In the genomic region with DNA sequence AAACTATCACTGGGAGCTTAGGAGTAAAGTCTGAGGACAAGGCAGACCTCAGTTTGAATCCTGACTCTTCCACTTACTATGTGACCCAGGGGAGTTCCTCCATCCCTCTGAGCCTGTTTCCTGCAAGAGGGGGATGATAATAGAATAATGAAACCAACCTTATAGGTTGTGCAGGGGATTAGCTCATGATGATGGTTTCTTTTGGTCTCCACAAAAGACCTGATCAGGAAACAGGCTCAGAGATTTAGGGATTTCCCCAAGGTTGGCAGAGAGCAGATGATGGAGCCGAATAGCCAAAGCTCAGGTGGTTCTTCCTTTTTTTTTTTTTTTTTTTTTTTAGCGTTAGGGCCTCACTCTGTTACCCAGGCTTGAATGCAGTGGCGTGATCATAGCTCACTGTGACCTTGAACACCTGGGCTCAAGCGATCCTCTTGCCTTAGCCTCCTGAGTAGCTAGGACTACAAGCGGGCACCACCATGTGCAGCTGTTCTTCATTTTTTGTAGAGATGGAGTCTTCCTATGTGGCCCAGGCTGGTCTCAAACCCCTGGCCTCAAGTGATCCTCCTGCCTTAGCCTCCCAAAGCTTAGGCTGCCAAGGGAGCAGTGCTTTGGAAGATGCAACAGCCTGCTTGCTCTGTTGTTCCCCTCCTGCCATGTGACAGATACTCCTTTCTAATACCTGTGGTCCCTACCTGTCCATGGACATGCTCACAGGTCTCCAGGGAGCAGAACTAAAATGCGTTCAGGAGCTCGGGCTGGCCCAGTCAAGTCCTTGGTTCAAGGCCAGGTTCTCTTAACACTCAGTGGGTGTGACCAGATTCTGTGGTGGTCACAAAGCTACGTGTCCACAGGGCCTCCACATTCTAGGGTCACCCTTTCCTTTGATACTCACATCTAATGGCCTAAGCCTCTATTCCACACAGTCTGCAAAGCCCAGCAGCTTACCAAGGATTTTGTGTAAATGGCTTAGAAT, we compare ENCODE assay signal across 26 cellular contexts. TPM values are rescaled to one million over a fixed set of nuclear protein-coding genes. Genes with fewer than 3 reads are reported as not detected.
DNase-seq lines count a peak whose midpoint lies in the region; ATAC-seq, FAIRE-seq and TF ChIP-seq lines count a peak whose summit lies in the region.
"Had no signal": no experiment of that assay in that cellular context is flagged by ENCODE, and none has a peak within 500 bp of the region (broad histone marks: within the 10 kb centered on the region; RNA-seq: fewer than 3 reads in every experiment).

No MANE protein-coding gene starts in this region.

- no peak overlapping the region for H3K4me2 ChIP-seq in HepG2 (ENCODE audit: low read depth, low read length)

- no peak for DNase-seq in activated CD4-positive, CD25-positive, alpha-beta regulatory T cell treated with anti-CD3 and anti-CD28 coated beads, Interleukin-2, amount 50 U/mL, for 72 hours
- DNase-seq in HepG2 (ENCODE audit: low spot score) (no peak), right lobe of liver (no peak), Right ventricle myocardium superior (no peak)
- peak in 1 of 10 donors; percentile 32 for DNase-seq in naive thymus-derived CD8-positive, alpha-beta T cell
- no peak for DNase-seq in stimulated activated CD4-positive, alpha-beta T cell treated with anti-CD3 and anti-CD28 coated beads, Interleukin-1b, Interleukin-23, amount 100 ng/mL, for 48 hours
- DNase-seq: activated B cell treated with CpG ODN at 0.5 μM for 24 hours; activated CD8-positive, alpha-beta memory T cell treated with anti-CD3 and anti-CD28 coated beads for 24 hours; C1 segment of cervical spinal cord; DND-41; erythroblast; GF-D8; glutamatergic neuron; NCI-H1417; NCI-H2029; NCI-H524 treated with DMSO at 0.1 percent for 48 hours; OCI-M1; pancreas; stimulated activated naive CD4-positive, alpha-beta T cell treated with Interleukin-2 at 50 U/mL for 16 hours had no signal

- POLR2A ChIA-PET in HepG2 (lab: Yijun Ruan, JAX), result interaction anchor here (1.2 to 1.5 kb wide), 2 partner anchors 15 to 23 kb away, joined by 4 to 5 read pairs; partner anchors contain the start of gene PATZ1
- POLR2A ChIA-PET in naive thymus-derived CD8-positive, alpha-beta T cell (lab: Charles Lee), result interaction anchor here (0.6 to 3.0 kb wide), 14 partner anchors 10 to 309 kb away, joined by 3 to 10 read pairs (median 4); partner anchors contain the start of genes PATZ1 and PIK3IP1

- peaks cover 0 to 60% (median 3%) of the 10 kb centered on the region in 3 donors for H3K36me3 Mint-ChIP-seq in naive thymus-derived CD8-positive, alpha-beta T cell

- FAIRE-seq in HepG2 (lab: Jason Lieb, UNC), result no peak
- FAIRE-seq: pancreas had no signal

- ATAC-seq in activated CD4-positive, CD25-positive, alpha-beta regulatory T cell treated with anti-CD3 and anti-CD28 coated beads, Interleukin-2, amount 50 U/mL, for 24 hours, result peak; percentile 27 to 58
- ATAC-seq in HepG2 (no peak), right lobe of liver (no peak), HG03280 (IDR thresholded peaks at IDR 0.05; ENCODE audit: unreplicated experiment) (no peak), Right ventricle myocardium superior (ENCODE audit: poor library complexity) (no peak)
- peak; percentile 46 to 57 for ATAC-seq in naive thymus-derived CD8-positive, alpha-beta T cell
- ATAC-seq: HCT116, pancreas had no signal

- H3K27me3 Mint-ChIP-seq in naive thymus-derived CD8-positive, alpha-beta T cell, result no peaks in the 10 kb centered on the region
- H3K27me3 Mint-ChIP-seq: activated B cell treated with CpG ODN at 0.5 μM for 24 hours; central memory CD8-positive, alpha-beta T cell had no signal

- H3K4me1 ChIP-seq in HepG2 (ENCODE audit: insufficient read depth, low read length), result no peaks in the 10 kb centered on the region
- no peaks in the 10 kb centered on the region for H3K4me1 ChIP-seq in right lobe of liver
- H3K4me1 ChIP-seq: pancreas had no signal

- H3K9ac ChIP-seq in HepG2 (ENCODE audit: insufficient read depth, low read depth, low read length), result no peak overlapping the region

- TF ChIP-seq CTCF in HepG2 (CRISPR knock-in tag; IDR thresholded peaks at IDR 0.05), result no peak
- no peak for TF ChIP-seq CTCF in right lobe of liver (IDR thresholded peaks at IDR 0.05)

- no TSS peak for BruUV-seq in HepG2 (replicated peaks; lab: Mats Ljungman, UMichigan)

- H3K79me2 ChIP-seq in HepG2 (ENCODE audit: insufficient read depth, low read length), result no peaks in the 10 kb centered on the region

- H3K27ac ChIP-seq in HepG2 (ENCODE audit: extremely low read length, insufficient read depth, low read length) (no peak overlapping the region), right lobe of liver (no peak overlapping the region)
- H3K27ac ChIP-seq: 22Rv1, pancreas, skin epidermis had no signal

- H3K36me3 ChIP-seq in HepG2 (replicated peaks in 1 of 2; ENCODE audit: control insufficient read depth in 1 of 2, insufficient read depth in 2 of 2, low read length in 2 of 2) (peaks cover 24 to 44% of the 10 kb centered on the region in 2 experiments), right lobe of liver (peaks cover 0 to 26% (median 2%) of the 10 kb centered on the region in 4 donors)

- no peaks in the 10 kb centered on the region for H4K20me1 ChIP-seq in HepG2 (ENCODE audit: insufficient read depth, low read length)

- H3K9me3 ChIP-seq in HepG2 (ENCODE audit: low read length) (no peaks in the 10 kb centered on the region), right lobe of liver (no peaks in the 10 kb centered on the region)
- H3K9me3 ChIP-seq: pancreas had no signal

- TF ChIP-seq EP300 in HepG2 (IDR thresholded peaks at IDR 0.05; ENCODE audit: low read depth in 2 of 2, low read length in 2 of 2), result no peak
- no peak for TF ChIP-seq EP300 in HepG2 (CRISPR knock-in tag; IDR thresholded peaks at IDR 0.05; ENCODE audit: borderline replicate concordance)

- H3K4me3 Mint-ChIP-seq in naive thymus-derived CD8-positive, alpha-beta T cell, result peak overlapping the region in 1 of 10 donors; percentile 41
- H3K4me3 Mint-ChIP-seq: activated B cell treated with CpG ODN at 0.5 μM for 24 hours; central memory CD8-positive, alpha-beta T cell; neural crest cell had no signal

- H3K9me3 Mint-ChIP-seq in naive thymus-derived CD8-positive, alpha-beta T cell, result peaks cover 0 to 2% (median 0%) of the 10 kb centered on the region in 9 donors
- H3K9me3 Mint-ChIP-seq: activated B cell treated with CpG ODN at 0.5 μM for 24 hours; central memory CD8-positive, alpha-beta T cell; neural crest cell had no signal

- intact Hi-C loops in HepG2 (cut with micrococcal nuclease; ENCODE audit: unreplicated experiment), result no loop called here
- intact Hi-C loops in right lobe of liver (cut with DNase I), result no loop called here
- intact Hi-C loops in Right ventricle myocardium superior (cut with DNase I), result no loop called here

- no peak overlapping the region for H2AFZ ChIP-seq in HepG2 (ENCODE audit: low read length)

- WGBS in HepG2 (ENCODE audit: low lambda C conversion rate), result 89% methylated on average over 8 of the region's 8 CpGs
- 91% methylated on average over 4 of the region's 8 CpGs for WGBS in right lobe of liver (ENCODE audit: insufficient coverage, low coverage, low lambda C conversion rate, missing lambda C conversion rate)

- no peak for TF ChIP-seq RAD21 in HepG2 (CRISPR knock-in tag; IDR thresholded peaks at IDR 0.05)

- TF ChIP-seq POLR2A in HepG2 (IDR thresholded peaks at IDR 0.05; ENCODE audit: insufficient read depth in 1 of 2, low read depth in 2 of 2, low read length in 2 of 2) (no peak), right lobe of liver (IDR thresholded peaks at IDR 0.05) (no peak)

- H3K27ac Mint-ChIP-seq in naive thymus-derived CD8-positive, alpha-beta T cell, result peak overlapping the region; percentile 19 to 85 (median 78)
- H3K27ac Mint-ChIP-seq: activated B cell treated with CpG ODN at 0.5 μM for 24 hours had no signal

- H3K27me3 ChIP-seq in HepG2 (ENCODE audit: control insufficient read depth in 1 of 2, insufficient read depth in 2 of 2, low read length in 2 of 2) (no peaks in the 10 kb centered on the region), right lobe of liver (no peaks in the 10 kb centered on the region)
- H3K27me3 ChIP-seq: pancreas had no signal

- H3K4me3 ChIP-seq in HepG2 (replicated peaks in 1 of 3; ENCODE audit: insufficient read depth in 1 of 3, low read depth in 2 of 3, low read length in 3 of 3) (no peak overlapping the region), right lobe of liver (no peak overlapping the region)
- H3K4me3 ChIP-seq: pancreas, skin epidermis had no signal

- in situ Hi-C loops in HepG2 (cut with HindIII; ENCODE audit: extremely low pct_ligation_motif_present, low pct_unique_long_range_greater_than_20kb), result no loop called here

- CTCF ChIA-PET in HepG2 (lab: Yijun Ruan, JAX; ENCODE audit: low intra/inter-chr PET ratio, low total read pairs), result no interaction called here

- peaks cover 8 to 39% (median 16%) of the 10 kb centered on the region in 4 donors for H3K4me1 Mint-ChIP-seq in naive thymus-derived CD8-positive, alpha-beta T cell
- H3K4me1 Mint-ChIP-seq: central memory CD8-positive, alpha-beta T cell had no signal

RNA-seq across cellular contexts. Expression of gene PATZ1, which starts 22.3 kb away (rescaled TPM):
- 30.4 and 30.5 TPM in 2 replicates for total RNA-seq in HepG2 (2016; rRNA removed; fragmentation: Illumina TruSeq; extraction: Trizol)
- total RNA-seq in HepG2 (2016; cell fraction: cytosol; rRNA removed; fragmentation: Illumina TruSeq; extraction: Trizol; ENCODE audit: low read depth), result 6.2 and 6.9 TPM in 2 replicates
- 28.0 and 31.0 TPM in 2 replicates for total RNA-seq in HepG2 (2016; cell fraction: insoluble cytoplasmic fraction; rRNA removed; fragmentation: Illumina TruSeq; extraction: Trizol)
- 20.4 and 21.7 TPM in 2 replicates for total RNA-seq in HepG2 (2016; cell fraction: membrane; rRNA removed; fragmentation: Illumina TruSeq; extraction: Trizol)
- total RNA-seq in HepG2 (2016; cell fraction: nucleus; rRNA removed; fragmentation: Illumina TruSeq; extraction: Trizol), result 32.1 and 34.3 TPM in 2 replicates
- polyA plus RNA-seq in HepG2 (2011; rRNA removed), result 24.9 and 26.6 TPM in 2 replicates
- polyA plus RNA-seq in HepG2 (2011; cell fraction: cytosol; rRNA removed), result 16.9 and 18.6 TPM in 2 replicates
- 45.4 and 58.3 TPM in 2 replicates for polyA plus RNA-seq in HepG2 (2011; cell fraction: nucleus; rRNA removed)
- 25.7 and 29.3 TPM in 2 replicates for polyA plus RNA-seq in HepG2 (2012)
- 3.1 and 3.4 TPM in 2 replicates for polyA plus RNA-seq in HepG2 (2016; cell fraction: cytosol; fragmentation: Illumina TruSeq; extraction: Trizol; ENCODE audit: low read depth)
- polyA plus RNA-seq in HepG2 (2016; cell fraction: insoluble cytoplasmic fraction; fragmentation: Illumina TruSeq; extraction: Trizol; ENCODE audit: low read depth), result 32.9 and 37.5 TPM in 2 replicates
- polyA plus RNA-seq in HepG2 (2016; cell fraction: membrane; fragmentation: Illumina TruSeq; extraction: Trizol; ENCODE audit: low read depth), result 11.6 and 11.7 TPM in 2 replicates
- polyA plus RNA-seq in HepG2 (2016; cell fraction: nucleus; fragmentation: Illumina TruSeq; extraction: Trizol; ENCODE audit: insufficient read depth, low read depth), result 45.6 and 49.3 TPM in 2 replicates
- 47.7 and 108 TPM in 2 replicates for polyA minus RNA-seq in HepG2 (2011; rRNA and poly(A)+ RNA removed; ENCODE audit: low replicate concordance)
- 27.9 and 30.8 TPM in 2 replicates for polyA minus RNA-seq in HepG2 (2011; cell fraction: cytosol; rRNA and poly(A)+ RNA removed)
- 54.1 and 54.8 TPM in 2 replicates for polyA minus RNA-seq in HepG2 (2011; cell fraction: nucleus; rRNA and poly(A)+ RNA removed)
- total RNA-seq in right lobe of liver, result 10 to 100 TPM in 4 of 6 experiments, 1 to 10 TPM in 2; 7.4 to 18.8 (median 11.5) TPM
- 10 to 100 TPM; 66.9 to 70.6 TPM for total RNA-seq in naive thymus-derived CD8-positive, alpha-beta T cell
- polyA plus RNA-seq in naive thymus-derived CD8-positive, alpha-beta T cell, result 10 to 100 TPM; 17.8 to 34.2 (median 19.0) TPM
- 9.9 TPM for total RNA-seq in Right ventricle myocardium superior

RNA-seq across cellular contexts. Expression of gene PIK3IP1, which starts 31.6 kb away (rescaled TPM):
- total RNA-seq in HepG2 (2016; rRNA removed; fragmentation: Illumina TruSeq; extraction: Trizol) (0.44 and 1.3 TPM in 2 replicates), right lobe of liver (1 to 10 TPM; 1.3 to 6.6 (median 5.6) TPM), Right ventricle myocardium superior (10.4 TPM)
- 0.26 and 0.30 TPM in 2 replicates for total RNA-seq in HepG2 (2016; cell fraction: cytosol; rRNA removed; fragmentation: Illumina TruSeq; extraction: Trizol; ENCODE audit: low read depth)
- 0.49 and 1.3 TPM in 2 replicates for total RNA-seq in HepG2 (2016; cell fraction: insoluble cytoplasmic fraction; rRNA removed; fragmentation: Illumina TruSeq; extraction: Trizol)
- 0.34 and 0.41 TPM in 2 replicates for total RNA-seq in HepG2 (2016; cell fraction: membrane; rRNA removed; fragmentation: Illumina TruSeq; extraction: Trizol)
- total RNA-seq in HepG2 (2016; cell fraction: nucleus; rRNA removed; fragmentation: Illumina TruSeq; extraction: Trizol), result 1.5 and 2.0 TPM in 2 replicates
- 2.5 and 5.3 TPM in 2 replicates for polyA plus RNA-seq in HepG2 (2011; rRNA removed)
- polyA plus RNA-seq in HepG2 (2011; cell fraction: cytosol; rRNA removed), result 2.4 and 5.0 TPM in 2 replicates
- polyA plus RNA-seq in HepG2 (2011; cell fraction: nucleus; rRNA removed), result 2.3 and 4.8 TPM in 2 replicates
- polyA plus RNA-seq in HepG2 (2012), result 4.8 and 7.6 TPM in 2 replicates
- polyA plus RNA-seq in HepG2 (2016; cell fraction: cytosol; fragmentation: Illumina TruSeq; extraction: Trizol; ENCODE audit: low read depth), result 0.06 and 0.11 TPM in 2 replicates
- 0.21 and 0.38 TPM in 2 replicates for polyA plus RNA-seq in HepG2 (2016; cell fraction: insoluble cytoplasmic fraction; fragmentation: Illumina TruSeq; extraction: Trizol; ENCODE audit: low read depth)
- 0.10 and 0.14 TPM in 2 replicates for polyA plus RNA-seq in HepG2 (2016; cell fraction: membrane; fragmentation: Illumina TruSeq; extraction: Trizol; ENCODE audit: low read depth)
- polyA plus RNA-seq in HepG2 (2016; cell fraction: nucleus; fragmentation: Illumina TruSeq; extraction: Trizol; ENCODE audit: insufficient read depth, low read depth), result 1.7 and 2.4 TPM in 2 replicates
- 2.1 and 3.8 TPM in 2 replicates for polyA minus RNA-seq in HepG2 (2011; rRNA and poly(A)+ RNA removed; ENCODE audit: low replicate concordance)
- polyA minus RNA-seq in HepG2 (2011; cell fraction: cytosol; rRNA and poly(A)+ RNA removed), result 2.0 and 4.0 TPM in 2 replicates
- polyA minus RNA-seq in HepG2 (2011; cell fraction: nucleus; rRNA and poly(A)+ RNA removed), result 2.1 and 4.0 TPM in 2 replicates
- total RNA-seq in naive thymus-derived CD8-positive, alpha-beta T cell, result 100 to 1,000 TPM; 730 to 741 TPM
- 100 to 1,000 TPM; 530 to 963 (median 585) TPM for polyA plus RNA-seq in naive thymus-derived CD8-positive, alpha-beta T cell

Comparison
In these comparisons a context has a peak if more than half of its experiments do, and no peak if none do; other contexts are left out.
1. ATAC-seq: peak in activated CD4-positive, CD25-positive, alpha-beta regulatory T cell treated with anti-CD3 and anti-CD28 coated beads, Interleukin-2, amount 50 U/mL, for 24 hours (2 of 2) and naive thymus-derived CD8-positive, alpha-beta T cell (2 of 2); none in HepG2 (single experiment), right lobe of liver (0 of 4), HG03280 (single experiment) and Right ventricle myocardium superior (single experiment).
2. RNA of gene PIK3IP1, which starts 31.6 kb away (total RNA-seq): 730 to 741 TPM in naive thymus-derived CD8-positive, alpha-beta T cell; 10.4 TPM in Right ventricle myocardium superior (single experiment), 1.3 to 6.6 TPM in right lobe of liver and 0.26 to 2.0 TPM in HepG2; every median in the first group is over 10 times any median in the second.